In the genomic region with DNA sequence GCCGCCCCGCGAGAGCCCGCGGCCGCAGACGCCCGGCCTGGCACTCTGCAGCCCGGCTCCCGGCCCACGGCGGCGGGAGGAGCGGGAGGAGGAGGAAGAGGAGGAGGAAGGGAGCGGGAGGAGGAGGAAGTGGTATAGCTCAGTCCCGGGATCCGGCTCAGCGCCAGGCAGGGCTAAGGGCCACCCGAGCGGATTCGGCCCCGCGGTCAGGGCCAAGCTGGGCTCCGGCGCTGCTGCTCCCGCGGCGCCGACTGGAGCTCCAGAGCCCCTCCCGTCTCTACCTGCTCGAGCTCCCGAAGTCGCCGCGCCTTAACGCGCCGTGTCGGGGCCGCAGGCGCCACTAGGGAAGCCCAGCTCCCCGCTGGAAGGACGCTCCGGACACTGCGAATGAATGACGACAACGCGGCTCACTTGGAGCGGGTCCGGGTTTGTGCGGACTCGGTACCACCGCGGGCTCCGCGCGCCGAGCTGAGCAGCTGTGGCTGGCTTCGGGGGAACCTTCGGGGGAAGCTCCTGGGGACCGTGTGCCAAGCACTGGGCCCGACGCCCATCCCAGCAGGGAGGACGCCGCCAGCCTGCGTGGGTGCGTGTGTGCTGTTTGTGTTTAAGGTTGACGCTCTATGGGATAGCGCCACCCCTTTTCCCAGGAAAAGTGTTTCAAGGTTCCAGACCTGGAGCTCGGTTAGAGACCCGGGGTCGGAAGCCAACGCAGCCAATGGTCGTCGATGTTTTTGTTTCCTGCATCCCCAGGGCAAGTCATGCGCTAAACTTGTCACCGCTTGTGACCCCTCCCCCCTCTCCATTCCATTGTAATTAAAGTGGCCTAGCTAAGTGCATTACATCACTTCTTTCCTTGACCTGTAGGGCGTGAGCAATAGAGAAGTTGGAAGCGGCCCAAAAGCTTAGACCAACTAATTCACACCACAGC, we compare ENCODE assay signal across 1 cellular context.
TF ChIP-seq lines count a peak whose summit lies in the region.

A gene (minus strand): TSS at position 94 of the 928 bp plus-strand sequence. CDS start 340 bp downstream, outside the sequence.

TF ChIP-seq in HepG2, 621 proteins besides CTCF, POLR2A, EP300 and RAD21 (continued from another document and continues in another):
- TF ChIP-seq, protein P1, sequence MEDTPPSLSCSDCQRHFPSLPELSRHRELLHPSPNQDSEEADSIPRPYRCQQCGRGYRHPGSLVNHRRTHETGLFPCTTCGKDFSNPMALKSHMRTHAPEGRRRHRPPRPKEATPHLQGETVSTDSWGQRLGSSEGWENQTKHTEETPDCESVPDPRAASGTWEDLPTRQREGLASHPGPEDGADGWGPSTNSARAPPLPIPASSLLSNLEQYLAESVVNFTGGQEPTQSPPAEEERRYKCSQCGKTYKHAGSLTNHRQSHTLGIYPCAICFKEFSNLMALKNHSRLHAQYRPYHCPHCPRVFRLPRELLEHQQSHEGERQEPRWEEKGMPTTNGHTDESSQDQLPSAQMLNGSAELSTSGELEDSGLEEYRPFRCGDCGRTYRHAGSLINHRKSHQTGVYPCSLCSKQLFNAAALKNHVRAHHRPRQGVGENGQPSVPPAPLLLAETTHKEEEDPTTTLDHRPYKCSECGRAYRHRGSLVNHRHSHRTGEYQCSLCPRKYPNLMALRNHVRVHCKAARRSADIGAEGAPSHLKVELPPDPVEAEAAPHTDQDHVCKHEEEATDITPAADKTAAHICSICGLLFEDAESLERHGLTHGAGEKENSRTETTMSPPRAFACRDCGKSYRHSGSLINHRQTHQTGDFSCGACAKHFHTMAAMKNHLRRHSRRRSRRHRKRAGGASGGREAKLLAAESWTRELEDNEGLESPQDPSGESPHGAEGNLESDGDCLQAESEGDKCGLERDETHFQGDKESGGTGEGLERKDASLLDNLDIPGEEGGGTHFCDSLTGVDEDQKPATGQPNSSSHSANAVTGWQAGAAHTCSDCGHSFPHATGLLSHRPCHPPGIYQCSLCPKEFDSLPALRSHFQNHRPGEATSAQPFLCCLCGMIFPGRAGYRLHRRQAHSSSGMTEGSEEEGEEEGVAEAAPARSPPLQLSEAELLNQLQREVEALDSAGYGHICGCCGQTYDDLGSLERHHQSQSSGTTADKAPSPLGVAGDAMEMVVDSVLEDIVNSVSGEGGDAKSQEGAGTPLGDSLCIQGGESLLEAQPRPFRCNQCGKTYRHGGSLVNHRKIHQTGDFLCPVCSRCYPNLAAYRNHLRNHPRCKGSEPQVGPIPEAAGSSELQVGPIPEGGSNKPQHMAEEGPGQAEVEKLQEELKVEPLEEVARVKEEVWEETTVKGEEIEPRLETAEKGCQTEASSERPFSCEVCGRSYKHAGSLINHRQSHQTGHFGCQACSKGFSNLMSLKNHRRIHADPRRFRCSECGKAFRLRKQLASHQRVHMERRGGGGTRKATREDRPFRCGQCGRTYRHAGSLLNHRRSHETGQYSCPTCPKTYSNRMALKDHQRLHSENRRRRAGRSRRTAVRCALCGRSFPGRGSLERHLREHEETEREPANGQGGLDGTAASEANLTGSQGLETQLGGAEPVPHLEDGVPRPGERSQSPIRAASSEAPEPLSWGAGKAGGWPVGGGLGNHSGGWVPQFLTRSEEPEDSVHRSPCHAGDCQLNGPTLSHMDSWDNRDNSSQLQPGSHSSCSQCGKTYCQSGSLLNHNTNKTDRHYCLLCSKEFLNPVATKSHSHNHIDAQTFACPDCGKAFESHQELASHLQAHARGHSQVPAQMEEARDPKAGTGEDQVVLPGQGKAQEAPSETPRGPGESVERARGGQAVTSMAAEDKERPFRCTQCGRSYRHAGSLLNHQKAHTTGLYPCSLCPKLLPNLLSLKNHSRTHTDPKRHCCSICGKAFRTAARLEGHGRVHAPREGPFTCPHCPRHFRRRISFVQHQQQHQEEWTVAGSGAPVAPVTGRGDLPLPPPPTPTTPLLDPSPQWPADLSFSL (CRISPR knock-in tag; IDR thresholded peaks at IDR 0.05) = peak; percentile 69; the same call in 1 of the 2 replicates
- 0 out of 2 replicates have a peak, but pooled peaks have one; percentile 7 for TF ChIP-seq ZNF121 (CRISPR knock-in tag; IDR thresholded peaks at IDR 0.05)
- TF ChIP-seq TCF12 (IDR thresholded peaks at IDR 0.05) = no peak
- TF ChIP-seq TCF12 (CRISPR knock-in tag; IDR thresholded peaks at IDR 0.05) = 0 out of 2 replicates have a peak, but pooled peaks have one; percentile 5
- peak; percentile 61 for TF ChIP-seq ZNF510 (CRISPR knock-in tag; IDR thresholded peaks at IDR 0.05; ENCODE audit: low read depth)
- 0 out of 2 replicates have a peak, but pooled peaks have one; percentile 72 for TF ChIP-seq ZNF160 (CRISPR knock-in tag; IDR thresholded peaks at IDR 0.05)
- TF ChIP-seq MED1 (CRISPR knock-in tag; IDR thresholded peaks at IDR 0.05) = peak; percentile 61
- TF ChIP-seq CBX2 (IDR thresholded peaks at IDR 0.05; ENCODE audit: low read depth, low read length) = no peak
- TF ChIP-seq CBX2 (CRISPR knock-in tag; IDR thresholded peaks at IDR 0.05; ENCODE audit: low read depth) = no peak
- no peak for TF ChIP-seq NCOA2 (CRISPR knock-in tag; IDR thresholded peaks at IDR 0.05)
- TF ChIP-seq TRIM24 (CRISPR knock-in tag; IDR thresholded peaks at IDR 0.05) = no peak
- 0 out of 2 replicates have a peak, but pooled peaks have one; percentile 26 for TF ChIP-seq ONECUT2 (CRISPR knock-in tag; IDR thresholded peaks at IDR 0.05)
- TF ChIP-seq, protein P2, sequence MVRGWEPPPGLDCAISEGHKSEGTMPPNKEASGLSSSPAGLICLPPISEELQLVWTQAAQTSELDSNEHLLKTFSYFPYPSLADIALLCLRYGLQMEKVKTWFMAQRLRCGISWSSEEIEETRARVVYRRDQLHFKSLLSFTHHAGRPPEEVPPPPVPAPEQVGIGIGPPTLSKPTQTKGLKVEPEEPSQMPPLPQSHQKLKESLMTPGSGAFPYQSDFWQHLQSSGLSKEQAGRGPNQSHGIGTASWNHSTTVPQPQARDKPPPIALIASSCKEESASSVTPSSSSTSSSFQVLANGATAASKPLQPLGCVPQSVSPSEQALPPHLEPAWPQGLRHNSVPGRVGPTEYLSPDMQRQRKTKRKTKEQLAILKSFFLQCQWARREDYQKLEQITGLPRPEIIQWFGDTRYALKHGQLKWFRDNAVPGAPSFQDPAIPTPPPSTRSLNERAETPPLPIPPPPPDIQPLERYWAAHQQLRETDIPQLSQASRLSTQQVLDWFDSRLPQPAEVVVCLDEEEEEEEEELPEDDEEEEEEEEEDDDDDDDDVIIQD (CRISPR knock-in tag; IDR thresholded peaks at IDR 0.05; ENCODE audit: low read depth) = peak; percentile 66; the same call in 1 of the 2 replicates
- TF ChIP-seq ZMYM3 (CRISPR knock-in tag; IDR thresholded peaks at IDR 0.05) = no peak; the same call in 1 of the 2 replicates
- peak; percentile 92; the same call in 1 of the 2 replicates for TF ChIP-seq ZFP90 (CRISPR knock-in tag; IDR thresholded peaks at IDR 0.05; ENCODE audit: borderline replicate concordance)
- peak; percentile 73; the same call in 1 of the 2 replicates for TF ChIP-seq ZSCAN31 (CRISPR knock-in tag; IDR thresholded peaks at IDR 0.05; ENCODE audit: low read depth)
- no peak for TF ChIP-seq ZC3H4 (CRISPR knock-in tag; IDR thresholded peaks at IDR 0.05; ENCODE audit: borderline replicate concordance)
- no peak; the same call in none of the 2 replicates for TF ChIP-seq FOXA3 (CRISPR knock-in tag; IDR thresholded peaks at IDR 0.05)
- TF ChIP-seq, protein P3, sequence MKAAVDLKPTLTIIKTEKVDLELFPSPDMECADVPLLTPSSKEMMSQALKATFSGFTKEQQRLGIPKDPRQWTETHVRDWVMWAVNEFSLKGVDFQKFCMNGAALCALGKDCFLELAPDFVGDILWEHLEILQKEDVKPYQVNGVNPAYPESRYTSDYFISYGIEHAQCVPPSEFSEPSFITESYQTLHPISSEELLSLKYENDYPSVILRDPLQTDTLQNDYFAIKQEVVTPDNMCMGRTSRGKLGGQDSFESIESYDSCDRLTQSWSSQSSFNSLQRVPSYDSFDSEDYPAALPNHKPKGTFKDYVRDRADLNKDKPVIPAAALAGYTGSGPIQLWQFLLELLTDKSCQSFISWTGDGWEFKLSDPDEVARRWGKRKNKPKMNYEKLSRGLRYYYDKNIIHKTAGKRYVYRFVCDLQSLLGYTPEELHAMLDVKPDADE (CRISPR knock-in tag; IDR thresholded peaks at IDR 0.05) = no peak
- peak; percentile 37; the same call in 1 of the 2 replicates for TF ChIP-seq HOXA9 (CRISPR knock-in tag; IDR thresholded peaks at IDR 0.05; ENCODE audit: borderline replicate concordance)
- no peak for TF ChIP-seq ZNF614 (CRISPR knock-in tag; IDR thresholded peaks at IDR 0.05; ENCODE audit: borderline replicate concordance)
- no peak for TF ChIP-seq ZNF382 (CRISPR knock-in tag; IDR thresholded peaks at IDR 0.05; ENCODE audit: borderline replicate concordance)
- 0 out of 2 replicates have a peak, but pooled peaks have one; percentile 44 for TF ChIP-seq JUND (CRISPR knock-in tag; IDR thresholded peaks at IDR 0.05)
- no peak for TF ChIP-seq CENPX (CRISPR knock-in tag; IDR thresholded peaks at IDR 0.05)
- no peak for TF ChIP-seq SIN3B (IDR thresholded peaks at IDR 0.05; ENCODE audit: low read length)
- TF ChIP-seq RBAK (CRISPR knock-in tag; IDR thresholded peaks at IDR 0.05) = no peak
- TF ChIP-seq ZFX (CRISPR knock-in tag; IDR thresholded peaks at IDR 0.05; ENCODE audit: low read depth) = peak; percentile 79
- TF ChIP-seq CBX1 (IDR thresholded peaks at IDR 0.05; ENCODE audit: low read depth) = peak; percentile 11
- peak; percentile 65; the same call in 1 of the 2 replicates for TF ChIP-seq CEBPG (CRISPR knock-in tag; IDR thresholded peaks at IDR 0.05)
- no peak for TF ChIP-seq DNMT3B (CRISPR knock-in tag; conservative IDR thresholded peaks at IDR 0.05)
- TF ChIP-seq, protein P4, sequence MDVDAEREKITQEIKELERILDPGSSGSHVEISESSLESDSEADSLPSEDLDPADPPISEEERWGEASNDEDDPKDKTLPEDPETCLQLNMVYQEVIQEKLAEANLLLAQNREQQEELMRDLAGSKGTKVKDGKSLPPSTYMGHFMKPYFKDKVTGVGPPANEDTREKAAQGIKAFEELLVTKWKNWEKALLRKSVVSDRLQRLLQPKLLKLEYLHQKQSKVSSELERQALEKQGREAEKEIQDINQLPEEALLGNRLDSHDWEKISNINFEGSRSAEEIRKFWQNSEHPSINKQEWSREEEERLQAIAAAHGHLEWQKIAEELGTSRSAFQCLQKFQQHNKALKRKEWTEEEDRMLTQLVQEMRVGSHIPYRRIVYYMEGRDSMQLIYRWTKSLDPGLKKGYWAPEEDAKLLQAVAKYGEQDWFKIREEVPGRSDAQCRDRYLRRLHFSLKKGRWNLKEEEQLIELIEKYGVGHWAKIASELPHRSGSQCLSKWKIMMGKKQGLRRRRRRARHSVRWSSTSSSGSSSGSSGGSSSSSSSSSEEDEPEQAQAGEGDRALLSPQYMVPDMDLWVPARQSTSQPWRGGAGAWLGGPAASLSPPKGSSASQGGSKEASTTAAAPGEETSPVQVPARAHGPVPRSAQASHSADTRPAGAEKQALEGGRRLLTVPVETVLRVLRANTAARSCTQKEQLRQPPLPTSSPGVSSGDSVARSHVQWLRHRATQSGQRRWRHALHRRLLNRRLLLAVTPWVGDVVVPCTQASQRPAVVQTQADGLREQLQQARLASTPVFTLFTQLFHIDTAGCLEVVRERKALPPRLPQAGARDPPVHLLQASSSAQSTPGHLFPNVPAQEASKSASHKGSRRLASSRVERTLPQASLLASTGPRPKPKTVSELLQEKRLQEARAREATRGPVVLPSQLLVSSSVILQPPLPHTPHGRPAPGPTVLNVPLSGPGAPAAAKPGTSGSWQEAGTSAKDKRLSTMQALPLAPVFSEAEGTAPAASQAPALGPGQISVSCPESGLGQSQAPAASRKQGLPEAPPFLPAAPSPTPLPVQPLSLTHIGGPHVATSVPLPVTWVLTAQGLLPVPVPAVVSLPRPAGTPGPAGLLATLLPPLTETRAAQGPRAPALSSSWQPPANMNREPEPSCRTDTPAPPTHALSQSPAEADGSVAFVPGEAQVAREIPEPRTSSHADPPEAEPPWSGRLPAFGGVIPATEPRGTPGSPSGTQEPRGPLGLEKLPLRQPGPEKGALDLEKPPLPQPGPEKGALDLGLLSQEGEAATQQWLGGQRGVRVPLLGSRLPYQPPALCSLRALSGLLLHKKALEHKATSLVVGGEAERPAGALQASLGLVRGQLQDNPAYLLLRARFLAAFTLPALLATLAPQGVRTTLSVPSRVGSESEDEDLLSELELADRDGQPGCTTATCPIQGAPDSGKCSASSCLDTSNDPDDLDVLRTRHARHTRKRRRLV (CRISPR knock-in tag; IDR thresholded peaks at IDR 0.05) = peak; percentile 58; the same call in 1 of the 2 replicates
- peak; percentile 88; the same call in 1 of the 2 replicates for TF ChIP-seq ZNF446 (CRISPR knock-in tag; IDR thresholded peaks at IDR 0.05)
- TF ChIP-seq ATM (IDR thresholded peaks at IDR 0.05; ENCODE audit: borderline replicate concordance) = no peak
- peak; percentile 69; the same call in 1 of the 2 replicates for TF ChIP-seq ETV6 (CRISPR knock-in tag; conservative IDR thresholded peaks at IDR 0.05)
- TF ChIP-seq, protein P5, sequence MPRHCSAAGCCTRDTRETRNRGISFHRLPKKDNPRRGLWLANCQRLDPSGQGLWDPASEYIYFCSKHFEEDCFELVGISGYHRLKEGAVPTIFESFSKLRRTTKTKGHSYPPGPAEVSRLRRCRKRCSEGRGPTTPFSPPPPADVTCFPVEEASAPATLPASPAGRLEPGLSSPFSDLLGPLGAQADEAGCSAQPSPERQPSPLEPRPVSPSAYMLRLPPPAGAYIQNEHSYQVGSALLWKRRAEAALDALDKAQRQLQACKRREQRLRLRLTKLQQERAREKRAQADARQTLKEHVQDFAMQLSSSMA (CRISPR knock-in tag; IDR thresholded peaks at IDR 0.05) = no peak
- TF ChIP-seq, protein P6, sequence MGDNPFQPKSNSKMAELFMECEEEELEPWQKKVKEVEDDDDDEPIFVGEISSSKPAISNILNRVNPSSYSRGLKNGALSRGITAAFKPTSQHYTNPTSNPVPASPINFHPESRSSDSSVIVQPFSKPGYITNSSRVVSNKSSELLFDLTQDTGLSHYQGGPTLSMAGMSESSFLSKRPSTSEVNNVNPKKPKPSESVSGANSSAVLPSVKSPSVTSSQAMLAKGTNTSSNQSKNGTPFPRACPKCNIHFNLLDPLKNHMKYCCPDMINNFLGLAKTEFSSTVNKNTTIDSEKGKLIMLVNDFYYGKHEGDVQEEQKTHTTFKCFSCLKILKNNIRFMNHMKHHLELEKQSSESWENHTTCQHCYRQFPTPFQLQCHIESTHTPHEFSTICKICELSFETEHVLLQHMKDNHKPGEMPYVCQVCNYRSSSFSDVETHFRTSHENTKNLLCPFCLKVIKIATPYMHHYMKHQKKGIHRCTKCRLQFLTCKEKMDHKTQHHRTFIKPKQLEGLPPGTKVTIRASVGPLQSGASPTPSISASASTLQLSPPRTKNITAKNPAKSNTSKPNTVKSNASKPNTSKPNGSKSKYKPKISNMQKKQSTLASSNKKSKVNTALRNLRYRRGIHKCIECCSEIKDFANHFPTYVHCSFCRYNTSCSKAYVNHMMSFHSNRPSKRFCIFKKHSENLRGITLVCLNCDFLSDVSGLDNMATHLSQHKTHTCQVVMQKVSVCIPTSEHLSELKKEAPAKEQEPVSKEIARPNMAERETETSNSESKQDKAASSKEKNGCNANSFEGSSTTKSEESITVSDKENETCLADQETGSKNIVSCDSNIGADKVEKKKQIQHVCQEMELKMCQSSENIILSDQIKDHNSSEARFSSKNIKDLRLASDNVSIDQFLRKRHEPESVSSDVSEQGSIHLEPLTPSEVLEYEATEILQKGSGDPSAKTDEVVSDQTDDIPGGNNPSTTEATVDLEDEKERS (CRISPR knock-in tag; IDR thresholded peaks at IDR 0.05) = peak; percentile 60; the same call in 1 of the 2 replicates
- TF ChIP-seq, protein P7, sequence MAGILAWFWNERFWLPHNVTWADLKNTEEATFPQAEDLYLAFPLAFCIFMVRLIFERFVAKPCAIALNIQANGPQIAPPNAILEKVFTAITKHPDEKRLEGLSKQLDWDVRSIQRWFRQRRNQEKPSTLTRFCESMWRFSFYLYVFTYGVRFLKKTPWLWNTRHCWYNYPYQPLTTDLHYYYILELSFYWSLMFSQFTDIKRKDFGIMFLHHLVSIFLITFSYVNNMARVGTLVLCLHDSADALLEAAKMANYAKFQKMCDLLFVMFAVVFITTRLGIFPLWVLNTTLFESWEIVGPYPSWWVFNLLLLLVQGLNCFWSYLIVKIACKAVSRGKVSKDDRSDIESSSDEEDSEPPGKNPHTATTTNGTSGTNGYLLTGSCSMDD (CRISPR knock-in tag; IDR thresholded peaks at IDR 0.05) = no peak
- no peak for TF ChIP-seq ZNF558 (CRISPR knock-in tag; IDR thresholded peaks at IDR 0.05; ENCODE audit: borderline replicate concordance)
